In genomic region chr10:29648114-29648982, GRCh38 we compare ENCODE assay signal across 10 cellular contexts. TPM values are rescaled to one million over a fixed set of nuclear protein-coding genes. Genes with fewer than 3 reads are reported as not detected.
DNase-seq lines count a peak whose midpoint lies in the region; ATAC-seq and TF ChIP-seq lines count a peak whose summit lies in the region.
"Had no signal": no experiment of that assay in that cellular context is flagged by ENCODE, and none has a peak within 500 bp of the region (broad histone marks: within the 10 kb centered on the region; RNA-seq: fewer than 3 reads in every experiment).

No MANE protein-coding gene starts in this region.

- intact Hi-C loops in ascending aorta (cut with DNase I): loop anchor here (5.0 kb wide), 1 partner anchor 46 kb away; no protein-coding TSS in a partner anchor

- no peaks in the 10 kb centered on the region for H3K27me3 ChIP-seq in ascending aorta
- no peaks in the 10 kb centered on the region for H3K27me3 ChIP-seq in thoracic aorta (replicated peaks; ENCODE audit: insufficient read depth)

- peaks cover 42% of the 10 kb centered on the region for H3K36me3 Mint-ChIP-seq in mesothelial cell of epicardium

- ATAC-seq in activated CD4-positive, CD25-positive, alpha-beta regulatory T cell treated with anti-CD3 and anti-CD28 coated beads, Interleukin-2, amount 50 U/mL, for 24 hours: peak; percentile 21 to 49
- no peak for ATAC-seq in thoracic aorta (ENCODE audit: insufficient number of reproducible peaks, low FRiP score, low read depth)

- H3K4me3 Mint-ChIP-seq in mesothelial cell of epicardium: peak overlapping the region; percentile 0
- H3K4me3 Mint-ChIP-seq: T-helper 1 cell treated with Interleukin-12 subunit alpha and Interleukin-12 subunit beta and Interleukin-4 antibody, amounts not matched to agents 30 μg/mL and 1 μg/mL, for 36 hours had no signal

- H3K4me3 ChIP-seq in ascending aorta (no peak overlapping the region), thoracic aorta (peak overlapping the region; percentile 17)

- H3K27ac ChIP-seq in ascending aorta (peak overlapping the region; percentile 73 to 76), thoracic aorta (peak overlapping the region; percentile 71 to 79)

- H3K9me3 ChIP-seq in ascending aorta (no peaks in the 10 kb centered on the region), thoracic aorta (no peaks in the 10 kb centered on the region)

- H3K36me3 ChIP-seq in ascending aorta: no peaks in the 10 kb centered on the region
- no peaks in the 10 kb centered on the region for H3K36me3 ChIP-seq in thoracic aorta

- H3K4me1 Mint-ChIP-seq in mesothelial cell of epicardium: peaks cover 51% of the 10 kb centered on the region

- H3K9me3 Mint-ChIP-seq in mesothelial cell of epicardium: peaks cover 20% of the 10 kb centered on the region
- H3K9me3 Mint-ChIP-seq: T-helper 1 cell treated with Interleukin-12 subunit alpha and Interleukin-12 subunit beta and Interleukin-4 antibody, amounts not matched to agents 30 μg/mL and 1 μg/mL, for 36 hours had no signal

- DNase-seq in activated CD4-positive, CD25-positive, alpha-beta regulatory T cell treated with anti-CD3 and anti-CD28 coated beads, Interleukin-2, amount 50 U/mL, for 72 hours: no peak
- DNase-seq in ascending aorta (ENCODE audit: low spot score in 2 of 2): no peak
- DNase-seq in mesothelial cell of epicardium (ENCODE audit: low spot score in 2 of 2, unreplicated experiment in 2 of 2): peak in 1 of 2 experiments; percentile 34
- DNase-seq in thoracic aorta (ENCODE audit: low spot score): no peak
- no peak for DNase-seq in RKO (ENCODE audit: low spot score)
- DNase-seq in superior temporal gyrus (ENCODE audit: extremely low spot score): no peak
- DNase-seq in KG1 (lab: John Stamatoyannopoulos, UW): no peak
- DNase-seq: 8988T had no signal

- peak overlapping the region; percentile 74 for H3K27ac Mint-ChIP-seq in mesothelial cell of epicardium
- H3K27ac Mint-ChIP-seq: T-helper 1 cell treated with Interleukin-12 subunit alpha and Interleukin-12 subunit beta and Interleukin-4 antibody, amounts not matched to agents 30 μg/mL and 1 μg/mL, for 36 hours had no signal

- peaks cover 12 to 46% of the 10 kb centered on the region in 2 donors for H3K4me1 ChIP-seq in ascending aorta
- peaks cover 30 to 78% of the 10 kb centered on the region in 2 donors for H3K4me1 ChIP-seq in thoracic aorta (ENCODE audit: control insufficient read depth in 1 of 2, low read depth in 2 of 2)

- TF ChIP-seq CTCF in ascending aorta (IDR thresholded peaks at IDR 0.05) (no peak), mesothelial cell of epicardium (IDR thresholded peaks at IDR 0.05; ENCODE audit: unreplicated experiment) (no peak), thoracic aorta (IDR thresholded peaks at IDR 0.05) (no peak)

- no peaks in the 10 kb centered on the region for H3K27me3 Mint-ChIP-seq in mesothelial cell of epicardium (ENCODE audit: low read depth)

RNA-seq across cellular contexts. Expression of gene SVIL, which starts 13.6 kb away (rescaled TPM):
- 94.7 TPM for total RNA-seq in ascending aorta
- 281 to 302 TPM (median 293 TPM) in 3 replicates for total RNA-seq in mesothelial cell of epicardium
- 100 to 1,000 TPM; 349 to 483 TPM for total RNA-seq in thoracic aorta
